ENCODE assay signal across 8 cellular contexts in the genomic region with DNA sequence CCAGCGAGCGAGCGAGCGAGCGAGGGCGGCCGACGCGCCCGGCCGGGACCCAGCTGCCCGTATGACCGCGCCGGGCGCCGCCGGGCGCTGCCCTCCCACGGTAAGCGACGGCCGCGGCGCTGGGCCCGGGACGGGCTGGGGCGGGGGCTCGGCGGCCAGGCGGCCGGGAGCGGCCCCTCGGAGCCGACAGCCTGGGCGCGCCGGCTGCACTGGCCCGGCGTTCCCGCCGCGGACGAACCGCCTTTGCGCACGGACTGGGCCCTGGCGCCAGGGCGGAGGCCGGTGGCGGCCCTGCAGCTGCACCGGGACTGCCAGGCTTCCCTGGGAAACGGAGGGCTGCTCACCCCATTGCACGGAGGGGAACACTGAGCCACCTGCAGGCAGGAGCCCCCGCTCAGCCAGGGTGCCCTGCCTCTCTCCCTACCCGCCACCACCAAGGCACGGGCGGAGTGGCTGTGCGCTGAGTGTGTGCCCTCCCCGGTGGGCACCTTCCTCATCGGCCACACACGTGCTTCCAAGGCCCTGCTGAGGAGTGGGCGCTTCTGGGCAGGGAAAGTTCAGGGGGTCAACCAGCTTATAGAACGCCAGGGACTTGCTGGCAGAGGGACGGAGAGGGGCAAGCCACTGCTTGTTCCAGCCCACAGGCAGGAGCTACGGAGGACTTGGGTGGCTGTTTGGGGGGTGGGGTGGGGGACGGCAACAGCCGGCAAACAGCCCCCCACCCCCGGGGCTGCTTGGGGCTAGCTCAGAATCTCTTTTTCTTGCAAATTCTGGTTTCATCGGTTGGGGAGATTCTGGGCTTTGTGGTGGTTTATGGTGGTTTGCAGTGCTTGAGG. TPM values are rescaled to one million over a fixed set of nuclear protein-coding genes. Genes with fewer than 3 reads are reported as not detected.
DNase-seq lines count a peak whose midpoint lies in the region; ATAC-seq and TF ChIP-seq lines count a peak whose summit lies in the region.

No MANE protein-coding gene starts in this region.

- WGBS in esophagus, 2 donors, result 1 to 3% methylated on average over 53 to 70 of the region's 70 CpGs

- DNase-seq in GM20000 (ENCODE audit: low spot score) (peak; percentile 66), omental fat pad (ENCODE audit: low spot score) (no peak), HPDE6-E6E7 (ENCODE audit: extremely low spot score) (no peak)
- peak; percentile 35 to 46 for DNase-seq in activated CD4-positive, alpha-beta T cell treated with anti-CD3 and anti-CD28 coated beads, Interleukin-2, amount 50 U/mL, for 48 hours

- no peaks in the 10 kb centered on the region for H3K9me3 ChIP-seq in esophagus (ENCODE audit: control insufficient read depth in 2 of 2, insufficient read depth in 1 of 2, low read depth in 1 of 2, low read length in 1 of 2)

- H3K4me1 ChIP-seq in esophagus (ENCODE audit: control insufficient read depth in 2 of 2, insufficient read depth in 2 of 2, low read length in 1 of 2), result peaks cover 15 to 21% of the 10 kb centered on the region in 2 donors

- ATAC-seq in omental fat pad (ENCODE audit: low FRiP score) (peak; percentile 1), HG02870 (IDR thresholded peaks at IDR 0.05; ENCODE audit: unreplicated experiment) (no peak), HG02678 (IDR thresholded peaks at IDR 0.05; ENCODE audit: unreplicated experiment) (no peak)

- no peaks in the 10 kb centered on the region for H3K27me3 ChIP-seq in esophagus (ENCODE audit: control insufficient read depth in 1 of 2, insufficient read depth in 2 of 2, low read length in 2 of 2)

- H3K27ac ChIP-seq in 22Rv1 (0 out of 2 replicates have a peak overlapping the region, but pooled peaks have one; percentile 10), esophagus (ENCODE audit: low read depth in 2 of 2, low read length in 1 of 2) (peak overlapping the region; percentile 69 to 77)

- H3K36me3 ChIP-seq in esophagus (ENCODE audit: control insufficient read depth in 2 of 2, insufficient read depth in 2 of 2, low read length in 1 of 2), result peaks cover 0 to 12% of the 10 kb centered on the region in 2 donors

- H3K4me3 ChIP-seq in esophagus (ENCODE audit: low read depth in 1 of 2, low read length in 2 of 2), result peak overlapping the region; percentile 84 to 87

- TF ChIP-seq CTCF in 22Rv1 (IDR thresholded peaks at IDR 0.05) (no peak), GM20000 (IDR thresholded peaks at IDR 0.05; ENCODE audit: extremely low read depth, missing control alignments) (no peak), omental fat pad (IDR thresholded peaks at IDR 0.05) (no peak)

RNA-seq across cellular contexts. Expression of a gene that starts 0.5 kb away (rescaled TPM):
- polyA plus RNA-seq in esophagus, result 1 to 10 TPM; 5.6 to 5.7 TPM
- total RNA-seq in omental fat pad, result 100 to 1,000 TPM; 103 to 158 (median 118) TPM

Comparison
In these comparisons a context has a peak if more than half of its experiments do, and no peak if none do; other contexts are left out.
1. DNase-seq: peak in GM20000 (single experiment) and activated CD4-positive, alpha-beta T cell treated with anti-CD3 and anti-CD28 coated beads, Interleukin-2, amount 50 U/mL, for 48 hours (2 of 2); none in omental fat pad (single experiment) and HPDE6-E6E7 (single experiment).